9 cellular contexts compared by ENCODE assay signal in genomic region chr6:63637865-63638445, GRCh38. TPM values are rescaled to one million over a fixed set of nuclear protein-coding genes. Genes with fewer than 3 reads are reported as not detected.
A peak's percentile ranks its signal among the peaks of the same experiment; 100 is the strongest.
DNase-seq lines count a peak whose midpoint lies in the region; ATAC-seq and TF ChIP-seq lines count a peak whose summit lies in the region.
"Had no signal": no experiment of that assay in that cellular context is flagged by ENCODE, and none has a peak within 500 bp of the region (broad histone marks: within the 10 kb centered on the region; RNA-seq: fewer than 3 reads in every experiment).

No MANE protein-coding gene starts in this region.

- intact Hi-C loops in mammary epithelial cell (cut with micrococcal nuclease): loop anchor here (5.0 kb wide), 1 partner anchor 74 kb away; no protein-coding TSS in a partner anchor

- H3K36me3 Mint-ChIP-seq in CD8-positive, alpha-beta memory T cell: peaks cover 0 to 16% (median 2%) of the 10 kb centered on the region in 3 donors
- H3K36me3 Mint-ChIP-seq in nephron (ENCODE audit: low read depth): peaks cover 6% of the 10 kb centered on the region

- POLR2A ChIA-PET in CD8-positive, alpha-beta memory T cell (lab: Charles Lee): interaction anchor here (2.8 kb wide), 1 partner anchor 64 kb away, joined by 28 read pairs; no protein-coding TSS in a partner anchor

- in situ Hi-C loops in KBM-7 (cut with MboI; ENCODE audit: low pct_unique_long_range_greater_than_20kb, low sequenced_read_pairs): no loop called here
- in situ Hi-C loops in mammary epithelial cell (cut with MboI; ENCODE audit: low sequenced_read_pairs in 2 of 2): no loop called here

- H3K4me1 Mint-ChIP-seq in CD8-positive, alpha-beta memory T cell: peaks cover 62 to 74% (median 73%) of the 10 kb centered on the region in 3 donors
- peaks cover 47% of the 10 kb centered on the region for H3K4me1 Mint-ChIP-seq in nephron

- H3K4me3 ChIP-seq in CD8-positive, alpha-beta memory T cell (ENCODE audit: low read length): no peak overlapping the region
- peak overlapping the region; percentile 89 to 94 (median 92) for H3K4me3 ChIP-seq in mammary epithelial cell (replicated peaks in 1 of 3; ENCODE audit: insufficient read depth in 1 of 3, low read depth in 2 of 3, low read length in 3 of 3)

- no peaks in the 10 kb centered on the region for H3K9me3 Mint-ChIP-seq in CD8-positive, alpha-beta memory T cell
- no peaks in the 10 kb centered on the region for H3K9me3 Mint-ChIP-seq in nephron

- H3K79me2 ChIP-seq in mammary epithelial cell (ENCODE audit: insufficient read depth, low read length): peaks cover 66% of the 10 kb centered on the region

- DNase-seq in CD8-positive, alpha-beta memory T cell: no peak
- DNase-seq in KBM-7 (peak; percentile 26), mammary epithelial cell (no peak), left lobe of liver (ENCODE audit: low spot score) (no peak)

- CTCF ChIA-PET in CD8-positive, alpha-beta memory T cell (lab: Charles Lee): interaction anchor here (1.0 kb wide), 1 partner anchor 39 kb away, joined by 3 read pairs; no protein-coding TSS in a partner anchor
- CTCF ChIA-PET in mammary epithelial cell (lab: Charles Lee; ENCODE audit: low non-redundant PET): interaction anchor here (0.7 kb wide), 1 partner anchor 17 kb away, joined by 4 read pairs; no protein-coding TSS in a partner anchor

- TF ChIP-seq CTCF in mammary epithelial cell (conservative IDR thresholded peaks at IDR 0.05 in 1 of 2, IDR thresholded peaks at IDR 0.05 in 1 of 2; ENCODE audit: extremely low read depth in 1 of 2, insufficient read depth in 1 of 2, low read depth in 1 of 2, low read length in 2 of 2) (no peak), nephron (IDR thresholded peaks at IDR 0.05; ENCODE audit: unreplicated experiment in 3 of 3) (no peak)

- whole genome bisulfite sequencing in mammary epithelial cell (ENCODE audit: low coverage, missing lambda C conversion rate): 21% methylated on average over 2 of the region's 2 CpGs

- no peak overlapping the region for H3K27ac ChIP-seq in CD8-positive, alpha-beta memory T cell (ENCODE audit: low read depth, low read length)
- H3K27ac ChIP-seq in mammary epithelial cell (ENCODE audit: insufficient read depth, low read depth, low read length): peak overlapping the region; percentile 78

- H3K27me3 Mint-ChIP-seq in CD8-positive, alpha-beta memory T cell: no peaks in the 10 kb centered on the region
- H3K27me3 Mint-ChIP-seq in nephron (ENCODE audit: low read depth): no peaks in the 10 kb centered on the region

- no peaks in the 10 kb centered on the region for H3K27me3 ChIP-seq in CD8-positive, alpha-beta memory T cell (ENCODE audit: insufficient read depth, low read length, poor library complexity, severe bottlenecking)
- H3K27me3 ChIP-seq in mammary epithelial cell (ENCODE audit: insufficient read depth, low read length): no peaks in the 10 kb centered on the region

- dilution Hi-C loops in mammary epithelial cell (cut with HindIII; ENCODE audit: low sequenced_read_pairs): no loop called here

- no peaks in the 10 kb centered on the region for H3K9me3 ChIP-seq in CD8-positive, alpha-beta memory T cell (ENCODE audit: low read length)
- no peaks in the 10 kb centered on the region for H3K9me3 ChIP-seq in mammary epithelial cell (replicated peaks; ENCODE audit: insufficient read depth, low read length)

- H2AFZ ChIP-seq in mammary epithelial cell (ENCODE audit: low read depth, low read length): no peak overlapping the region

- BruUV-seq in mammary epithelial cell (replicated peaks; lab: Mats Ljungman, UMichigan): no TSS peak

- H3K4me3 Mint-ChIP-seq in CD8-positive, alpha-beta memory T cell: peak overlapping the region; percentile 69 to 100 (median 98)
- peak overlapping the region; percentile 98 to 100 (median 100) for H3K4me3 Mint-ChIP-seq in nephron

- peaks cover 6% of the 10 kb centered on the region for H4K20me1 ChIP-seq in mammary epithelial cell (ENCODE audit: insufficient read depth, low read length)

- no peak for ATAC-seq in GM19467 (IDR thresholded peaks at IDR 0.05; ENCODE audit: unreplicated experiment)
- no peak for ATAC-seq in left lobe of liver
- no peak for ATAC-seq in GM19035 (IDR thresholded peaks at IDR 0.05; ENCODE audit: unreplicated experiment)
- ATAC-seq in GM19397 (IDR thresholded peaks at IDR 0.05; ENCODE audit: unreplicated experiment): no peak
- ATAC-seq: activated CD4-positive, CD25-positive, alpha-beta regulatory T cell treated with anti-CD3 and anti-CD28 coated beads, Interleukin-2, amount 50 U/mL, for 24 hours had no signal

- H3K9ac ChIP-seq in mammary epithelial cell (ENCODE audit: insufficient read depth, low read length): peak overlapping the region; percentile 8

- H3K27ac Mint-ChIP-seq in CD8-positive, alpha-beta memory T cell: peak overlapping the region in 7 of 8 donors; percentile 17 to 99 (median 75)
- H3K27ac Mint-ChIP-seq in nephron: peak overlapping the region in 2 of 3 experiments; percentile 95 to 98

- H3K36me3 ChIP-seq in CD8-positive, alpha-beta memory T cell (ENCODE audit: insufficient read depth, low read length): no peaks in the 10 kb centered on the region
- no peaks in the 10 kb centered on the region for H3K36me3 ChIP-seq in mammary epithelial cell (ENCODE audit: insufficient read depth, low read length)

- peak overlapping the region; percentile 91 for H3K4me2 ChIP-seq in mammary epithelial cell (ENCODE audit: insufficient read depth, low read depth, low read length)

- peaks cover 52% of the 10 kb centered on the region for H3K4me1 ChIP-seq in CD8-positive, alpha-beta memory T cell (ENCODE audit: insufficient read depth, low read length)
- peaks cover 14% of the 10 kb centered on the region for H3K4me1 ChIP-seq in mammary epithelial cell (ENCODE audit: insufficient read depth, low read length)

RNA-seq across cellular contexts. Expression of gene PHF3, which starts 2.4 kb away (rescaled TPM):
- 10 to 100 TPM; 44.1 to 44.3 TPM for total RNA-seq in CD8-positive, alpha-beta memory T cell
- polyA plus RNA-seq in CD8-positive, alpha-beta memory T cell: 40.9 TPM
- 10 to 100 TPM; 35.2 to 41.5 TPM for total RNA-seq in mammary epithelial cell
- polyA plus RNA-seq in mammary epithelial cell: 8.3 TPM
- polyA minus RNA-seq in mammary epithelial cell: 19.4 TPM
- total RNA-seq in left lobe of liver: 23.2 TPM
